In the genomic region with DNA sequence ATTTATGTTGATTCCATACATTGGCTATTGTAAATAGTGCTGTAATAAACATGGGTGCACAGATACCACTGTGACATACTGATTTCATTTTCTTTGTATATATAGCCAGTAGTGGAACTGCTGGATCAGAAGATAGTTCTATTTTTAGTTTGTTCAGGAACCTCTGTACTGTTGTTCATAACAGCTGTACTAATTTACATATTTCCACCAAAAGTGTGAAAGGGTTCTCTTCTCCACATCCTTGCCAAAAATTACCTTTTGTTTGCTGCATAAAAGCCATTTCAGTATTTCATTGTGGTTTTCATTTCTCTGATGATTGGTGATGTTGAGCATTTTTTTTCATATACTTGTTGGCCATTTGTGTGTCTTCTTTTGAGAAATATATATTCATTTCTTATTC, we compare ENCODE assay signal across 19 cellular contexts.
DNase-seq lines count a peak whose midpoint lies in the region; ATAC-seq, FAIRE-seq and TF ChIP-seq lines count a peak whose summit lies in the region.
"Had no signal": no experiment of that assay in that cellular context is flagged by ENCODE, and none has a peak within 500 bp of the region (broad histone marks: within the 10 kb centered on the region; RNA-seq: fewer than 3 reads in every experiment).

No MANE protein-coding gene starts in this region.

- peak overlapping the region; percentile 22 for H2AFZ ChIP-seq in HCT116 (ENCODE audit: low read depth, low read length, poor library complexity, severe bottlenecking)
- peak overlapping the region; percentile 48; the same call in 1 of the 2 replicates for H2AFZ ChIP-seq in OCI-LY1 (ENCODE audit: low read length)
- H2AFZ ChIP-seq in endothelial cell of umbilical vein (ENCODE audit: low read depth, low read length), result no peak overlapping the region
- H2AFZ ChIP-seq in PC-3 (ENCODE audit: low read length), result no peak overlapping the region
- H2AFZ ChIP-seq: GM23248 had no signal

- no peaks in the 10 kb centered on the region for H3K9me2 ChIP-seq in HCT116 (ENCODE audit: insufficient read depth)
- no peaks in the 10 kb centered on the region for H3K9me2 ChIP-seq in OCI-LY1 (ENCODE audit: low read depth, low read length)
- H3K9me2 ChIP-seq in PC-3 (replicated peaks; ENCODE audit: low read length), result no peaks in the 10 kb centered on the region

- no peaks in the 10 kb centered on the region for H3K9me3 ChIP-seq in HCT116 (ENCODE audit: control insufficient read depth in 1 of 2, insufficient read depth in 1 of 2, low read depth in 1 of 2, low read length in 2 of 2)
- H3K9me3 ChIP-seq in OCI-LY1 (ENCODE audit: low read length), result peaks cover 8% of the 10 kb centered on the region; the same call in 1 of the 2 replicates
- no peaks in the 10 kb centered on the region for H3K9me3 ChIP-seq in endothelial cell of umbilical vein (replicated peaks; ENCODE audit: control insufficient read depth, insufficient read depth, low read length)
- H3K9me3 ChIP-seq in PC-3 (ENCODE audit: low read length), result no peaks in the 10 kb centered on the region
- H3K9me3 ChIP-seq: BLaER1 had no signal

- peak; percentile 54 for FAIRE-seq in endothelial cell of umbilical vein (lab: Jason Lieb, UNC)
- FAIRE-seq: GM12892, H1 had no signal

- TF ChIP-seq POLR2A in HCT116 (IDR thresholded peaks at IDR 0.05; ENCODE audit: borderline replicate concordance, extremely low read depth, insufficient read depth, insufficient read length), result no peak
- no peak for TF ChIP-seq POLR2A in endothelial cell of umbilical vein (IDR thresholded peaks at IDR 0.05; ENCODE audit: low read depth, low read length)

- H3K4me1 ChIP-seq in HCT116 (ENCODE audit: control insufficient read depth in 1 of 2, insufficient read depth in 2 of 2, low read length in 2 of 2), result no peaks in the 10 kb centered on the region
- H3K4me1 ChIP-seq in OCI-LY1 (ENCODE audit: insufficient read depth, low read length, severe bottlenecking), result peaks cover 15% of the 10 kb centered on the region
- H3K4me1 ChIP-seq in endothelial cell of umbilical vein (ENCODE audit: control insufficient read depth, extremely low read depth, insufficient read depth, low read length), result no peaks in the 10 kb centered on the region
- no peaks in the 10 kb centered on the region for H3K4me1 ChIP-seq in PC-3 (ENCODE audit: insufficient read depth, low read length)
- H3K4me1 ChIP-seq: BLaER1, Caco-2 had no signal

- no peaks in the 10 kb centered on the region for H3K9me1 ChIP-seq in endothelial cell of umbilical vein (replicated peaks; ENCODE audit: control insufficient read depth, extremely low read depth, insufficient read depth, low read length)

- H3K27ac ChIP-seq in HCT116 (ENCODE audit: low read depth, low read length) (no peak overlapping the region), OCI-LY1 (ENCODE audit: low read depth, low read length, poor library complexity, severe bottlenecking) (no peak overlapping the region), endothelial cell of umbilical vein (ENCODE audit: insufficient read depth, low read depth, low read length) (no peak overlapping the region), PC-3 (ENCODE audit: low read length) (no peak overlapping the region)
- H3K27ac ChIP-seq: 22Rv1, BLaER1, C4-2B, GM23248 had no signal

- H3K4me2 ChIP-seq in HCT116 (ENCODE audit: low read length), result no peak overlapping the region
- H3K4me2 ChIP-seq in OCI-LY1 (ENCODE audit: low read length), result no peak overlapping the region
- no peak overlapping the region for H3K4me2 ChIP-seq in endothelial cell of umbilical vein (ENCODE audit: insufficient read depth, low read length)
- H3K4me2 ChIP-seq in PC-3 (ENCODE audit: low read length), result no peak overlapping the region
- H3K4me2 ChIP-seq: BLaER1 had no signal

- no TSS peak for BruUV-seq in HCT116 (replicated peaks; lab: Mats Ljungman, UMichigan)
- BruUV-seq in endothelial cell of umbilical vein (replicated peaks; lab: Mats Ljungman, UMichigan), result no TSS peak
- no TSS peak for BruUV-seq in PC-3 (replicated peaks; lab: Mats Ljungman, UMichigan)

- dilution Hi-C loops in endothelial cell of umbilical vein (cut with MboI; ENCODE audit: extremely low pct_ligation_motif_present, low sequenced_read_pairs), result no loop called here

- H3K27me3 ChIP-seq in HCT116 (ENCODE audit: insufficient read depth, low read length), result no peaks in the 10 kb centered on the region
- no peaks in the 10 kb centered on the region for H3K27me3 ChIP-seq in OCI-LY1 (ENCODE audit: insufficient read depth, low read length)
- H3K27me3 ChIP-seq in endothelial cell of umbilical vein (ENCODE audit: control insufficient read depth in 2 of 2, insufficient read depth in 2 of 2, low read length in 2 of 2), result no peaks in the 10 kb centered on the region
- H3K27me3 ChIP-seq in PC-3 (ENCODE audit: low read length), result no peaks in the 10 kb centered on the region
- H3K27me3 ChIP-seq: BLaER1 had no signal

- no peaks in the 10 kb centered on the region; the same call in 1 of the 2 replicates for H3F3A ChIP-seq in OCI-LY1 (ENCODE audit: insufficient read depth, low read length)
- H3F3A ChIP-seq in PC-3 (ENCODE audit: low read length, unreplicated experiment), result no peaks in the 10 kb centered on the region

- H3K36me3 ChIP-seq in HCT116 (ENCODE audit: control insufficient read depth in 1 of 2, insufficient read depth in 2 of 2, low read length in 2 of 2) (no peaks in the 10 kb centered on the region), OCI-LY1 (ENCODE audit: insufficient read depth, low read length) (no peaks in the 10 kb centered on the region), endothelial cell of umbilical vein (ENCODE audit: control insufficient read depth in 2 of 2, extremely low read depth in 1 of 2, insufficient read depth in 2 of 2, low read length in 2 of 2) (no peaks in the 10 kb centered on the region), PC-3 (ENCODE audit: low read depth, low read length) (no peaks in the 10 kb centered on the region)
- H3K36me3 ChIP-seq: BLaER1 had no signal

- no peaks in the 10 kb centered on the region for H4K20me1 ChIP-seq in HCT116 (ENCODE audit: insufficient read depth)
- H4K20me1 ChIP-seq in OCI-LY1 (ENCODE audit: insufficient read depth, low read length), result no peaks in the 10 kb centered on the region
- no peaks in the 10 kb centered on the region for H4K20me1 ChIP-seq in endothelial cell of umbilical vein (replicated peaks; ENCODE audit: control insufficient read depth, extremely low read depth, insufficient read depth, low read length)
- H4K20me1 ChIP-seq in PC-3 (ENCODE audit: low read length), result no peaks in the 10 kb centered on the region
- H4K20me1 ChIP-seq: BLaER1 had no signal

- H3K79me2 ChIP-seq in HCT116 (ENCODE audit: insufficient read depth, low read length) (no peaks in the 10 kb centered on the region), OCI-LY1 (ENCODE audit: insufficient read depth, low read length) (no peaks in the 10 kb centered on the region), endothelial cell of umbilical vein (ENCODE audit: control insufficient read depth, insufficient read depth, low read length) (no peaks in the 10 kb centered on the region), PC-3 (ENCODE audit: low read length) (no peaks in the 10 kb centered on the region)

- POLR2A ChIA-PET in HCT116 (lab: Charles Lee) (no interaction called here), endothelial cell of umbilical vein (lab: Charles Lee) (no interaction called here), PC-3 (lab: Charles Lee; ENCODE audit: unreplicated experiment) (no interaction called here)

- CTCF ChIA-PET in HCT116 (lab: Charles Lee), result no interaction called here
- CTCF ChIA-PET in endothelial cell of umbilical vein (lab: Charles Lee), result interaction anchor here (1.2 kb wide), 1 partner anchor 18 kb away, joined by 3 read pairs; no protein-coding TSS in a partner anchor
- CTCF ChIA-PET in PC-3 (lab: Charles Lee), result no interaction called here

- intact Hi-C loops in HCT116 (cut with micrococcal nuclease) (no loop called here), endothelial cell of umbilical vein (cut with micrococcal nuclease) (no loop called here), PC-3 (cut with micrococcal nuclease) (no loop called here)

- RAD21 ChIA-PET in HCT116 (lab: Charles Lee; ENCODE audit: low non-redundant PET in 1 of 2, low total read pairs in 2 of 2, uncharacterized antibody in 2 of 2, unreplicated experiment in 2 of 2), result no interaction called here

- ATAC-seq in HCT116 (no peak), PC-3 (no peak)
- ATAC-seq: CD8-positive, alpha-beta T cell had no signal

- no peak for TF ChIP-seq RAD21 in HCT116 (IDR thresholded peaks at IDR 0.05; ENCODE audit: low read depth)

- TF ChIP-seq CTCF in HCT116 (IDR thresholded peaks at IDR 0.05 in 2 of 3, conservative IDR thresholded peaks at IDR 0.05 in 1 of 3; ENCODE audit: borderline replicate concordance in 1 of 3, insufficient read depth in 1 of 3, low read depth in 2 of 3, low read length in 2 of 3), result no peak
- TF ChIP-seq CTCF in OCI-LY1 (IDR thresholded peaks at IDR 0.05; ENCODE audit: low read length), result no peak
- no peak for TF ChIP-seq CTCF in endothelial cell of umbilical vein (IDR thresholded peaks at IDR 0.05; ENCODE audit: extremely low read depth in 1 of 2, insufficient read depth in 1 of 2, low read depth in 1 of 2, low read length in 2 of 2)
- TF ChIP-seq CTCF in PC-3 (conservative IDR thresholded peaks at IDR 0.05; ENCODE audit: low read depth, low read length), result no peak

- H3K9ac ChIP-seq in HCT116 (ENCODE audit: low read length) (no peak overlapping the region), OCI-LY1 (ENCODE audit: low read length) (no peak overlapping the region), endothelial cell of umbilical vein (replicated peaks; ENCODE audit: extremely low read depth, insufficient read depth, low read length) (no peak overlapping the region), PC-3 (ENCODE audit: low read length) (no peak overlapping the region)
- H3K9ac ChIP-seq: BLaER1, GM23248 had no signal

- DNase-seq in NCI-H1105 treated with DMSO at 0.1 percent for 48 hours (lab: John Stamatoyannopoulos, UW) (peak; percentile 72), NCI-H1105 (lab: John Stamatoyannopoulos, UW) (no peak), HCT116 (ENCODE audit: low read depth, low spot score) (no peak), endothelial cell of umbilical vein (ENCODE audit: low read depth, low spot score) (no peak), PC-3 (no peak)
- DNase-seq in activated CD4-positive, alpha-beta T cell treated with anti-CD3 and anti-CD28 coated beads, Interleukin-2, amount 50 U/mL, for 4 hours, result no peak
- DNase-seq: Caco-2; CD4-positive, CD25-positive, alpha-beta regulatory T cell; CD8-positive, alpha-beta T cell; DND-41; GM23248; H7; HCEC 1CT had no signal

- H3K4me3 ChIP-seq in HCT116 (replicated peaks in 1 of 2; ENCODE audit: low read depth in 1 of 2, low read length in 2 of 2), result no peak overlapping the region
- no peak overlapping the region for H3K4me3 ChIP-seq in OCI-LY1 (ENCODE audit: low read depth, low read length, poor library complexity, severe bottlenecking)
- H3K4me3 ChIP-seq in endothelial cell of umbilical vein (replicated peaks in 1 of 3; ENCODE audit: insufficient read depth in 1 of 3, low read depth in 1 of 3, low read length in 3 of 3), result no peak overlapping the region
- H3K4me3 ChIP-seq in PC-3 (ENCODE audit: low read length), result no peak overlapping the region
- H3K4me3 ChIP-seq: BLaER1, GM23248 had no signal

TF ChIP-seq in HCT116, 20 proteins besides CTCF, POLR2A, EP300 and RAD21 (continues in another document):
- TF ChIP-seq POLR2AphosphoS5 (IDR thresholded peaks at IDR 0.05; ENCODE audit: low read depth, low read length), result no peak

TF ChIP-seq in endothelial cell of umbilical vein, 7 proteins besides CTCF, POLR2A, EP300 and RAD21 (continues in another document):
- TF ChIP-seq GATA2 (IDR thresholded peaks at IDR 0.05; ENCODE audit: insufficient read depth, insufficient read length, low read depth, low read length), result no peak

Comparison
In these comparisons a context has a peak if more than half of its experiments do, and no peak if none do; other contexts are left out.
1. H2AFZ ChIP-seq: peak in HCT116 (single experiment) and OCI-LY1 (single experiment); none in endothelial cell of umbilical vein (single experiment) and PC-3 (single experiment).